ENCODE assay signal across 24 cellular contexts in genomic region chr9:16769291-16769690, GRCh38.
"Had no signal": no experiment of that assay in that cellular context is flagged by ENCODE, and none has a peak within 500 bp of the region (broad histone marks: within the 10 kb centered on the region; RNA-seq: fewer than 3 reads in every experiment).

No MANE protein-coding gene starts in this region.

- H3K36me3 ChIP-seq: left ventricle myocardium inferior, lower lobe of right lung, ovary, suprapubic skin, thyroid gland had no signal

- DNase-seq: cortex of kidney; dorsolateral prefrontal cortex; effector memory CD4-positive, alpha-beta T cell; islet precursor cell; left ventricle myocardium inferior; lower lobe of right lung; natural killer cell; nucleus accumbens; ovary; right cardiac atrium; stimulated activated CD4-positive, alpha-beta T cell treated with anti-CD3 and anti-CD28 coated beads, Interleukin-4, amount 100 ng/mL, for 1 hour; stimulated activated CD8-positive, alpha-beta memory T cell treated with anti-CD3 and anti-CD28 coated beads, Interleukin-4, amount 100 ng/mL, for 48 hours; stimulated activated naive CD8-positive, alpha-beta T cell treated with anti-CD3 and anti-CD28 coated beads, Interleukin-15, Interleukin-2, amounts not matched to agents 100 U/mL and 50 U/mL, for 24 hours; thyroid gland had no signal

- H3K36me3 Mint-ChIP-seq: memory B cell; mesothelial cell of epicardium; natural killer cell; stimulated activated effector memory CD8-positive, alpha-beta T cell treated with anti-CD3 and anti-CD28 coated beads, Interleukin-12 subunit alpha, Interleukin-12 subunit beta, amount 100 ng/mL, for 72 hours; type B pancreatic cell had no signal

- H3K4me3 ChIP-seq: dorsolateral prefrontal cortex, left ventricle myocardium inferior, lower lobe of right lung, ovary, suprapubic skin, thyroid gland had no signal

- H3K4me1 ChIP-seq: left ventricle myocardium inferior, lower lobe of right lung, suprapubic skin, thyroid gland had no signal

- H3K27me3 Mint-ChIP-seq: memory B cell, type B pancreatic cell had no signal

- H3K27me3 ChIP-seq: ovary, suprapubic skin, thyroid gland had no signal

- H3K27ac ChIP-seq: dorsolateral prefrontal cortex, left ventricle myocardium inferior, lower lobe of right lung, ovary, suprapubic skin, thyroid gland had no signal

- H3K4me3 Mint-ChIP-seq: memory B cell; mesothelial cell of epicardium; natural killer cell; neural crest cell; stimulated activated effector memory CD8-positive, alpha-beta T cell treated with anti-CD3 and anti-CD28 coated beads, Interleukin-12 subunit alpha, Interleukin-12 subunit beta, amount 100 ng/mL, for 72 hours; type B pancreatic cell had no signal

- H3K27ac Mint-ChIP-seq: memory B cell; mesothelial cell of epicardium; natural killer cell; stimulated activated effector memory CD8-positive, alpha-beta T cell treated with anti-CD3 and anti-CD28 coated beads, Interleukin-12 subunit alpha, Interleukin-12 subunit beta, amount 100 ng/mL, for 72 hours; type B pancreatic cell had no signal

- H3K9me3 ChIP-seq: left ventricle myocardium inferior, lower lobe of right lung, ovary, suprapubic skin, thyroid gland had no signal

- ATAC-seq: esophagus mucosa; natural killer cell; right cardiac atrium; stimulated activated effector memory CD8-positive, alpha-beta T cell treated with anti-CD3 and anti-CD28 coated beads, Interleukin-12 subunit alpha, Interleukin-12 subunit beta, amount 100 ng/mL, for 72 hours; stimulated activated naive CD8-positive, alpha-beta T cell treated with anti-CD3 and anti-CD28 coated beads, Interleukin-15, Interleukin-2, amounts not matched to agents 100 U/mL and 50 U/mL, for 24 hours had no signal

- H3K4me1 Mint-ChIP-seq: memory B cell; stimulated activated effector memory CD8-positive, alpha-beta T cell treated with anti-CD3 and anti-CD28 coated beads, Interleukin-12 subunit alpha, Interleukin-12 subunit beta, amount 100 ng/mL, for 72 hours had no signal

- FAIRE-seq: endometrium, frontal cortex, urothelium cell line had no signal

- H3K9me3 Mint-ChIP-seq: mesothelial cell of epicardium, natural killer cell, neural crest cell, type B pancreatic cell had no signal
